Comparison of ENCODE assay signal across 15 cellular contexts in the genomic region with DNA sequence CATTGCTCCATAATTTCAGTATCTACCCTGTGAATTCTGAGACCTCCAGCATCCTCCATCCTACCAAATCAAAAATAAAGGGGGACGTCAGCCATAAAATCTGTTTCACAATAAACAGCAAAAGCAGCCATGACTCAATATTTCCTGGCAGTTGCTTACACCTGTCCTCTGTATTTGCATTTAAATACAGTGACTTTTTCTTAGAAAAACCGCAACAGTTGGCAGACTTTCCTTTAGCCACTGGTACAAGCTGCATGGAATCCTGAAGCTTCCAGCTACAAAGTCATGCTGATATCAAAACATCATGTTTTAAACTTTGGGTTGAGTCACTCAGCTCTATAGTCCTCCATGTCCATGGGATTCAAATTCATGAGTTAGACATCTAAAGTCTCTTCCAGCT.
DNase-seq lines count a peak whose midpoint lies in the region; ATAC-seq, FAIRE-seq and TF ChIP-seq lines count a peak whose summit lies in the region.
"Had no signal": no experiment of that assay in that cellular context is flagged by ENCODE, and none has a peak within 500 bp of the region (broad histone marks: within the 10 kb centered on the region; RNA-seq: fewer than 3 reads in every experiment).

No MANE protein-coding gene starts in this region.

- H3K4me3 Mint-ChIP-seq in activated naive CD4-positive, alpha-beta T cell treated with anti-CD3 and anti-CD28 coated beads for 36 hours: no peak overlapping the region
- no peak overlapping the region for H3K4me3 Mint-ChIP-seq in activated T-helper 1 cell treated with anti-CD3 and anti-CD28 coated beads, Interleukin-12 subunit alpha, Interleukin-12 subunit beta, Interleukin-2, Interleukin-4 antibody, amounts not matched to agents 30 ng/mL and 10 ng/mL and 1 ng/mL, durations not matched to agents 14 hours and 24 hours and 36 hours
- H3K4me3 Mint-ChIP-seq: IgD-negative memory B cell had no signal

- no peak for TF ChIP-seq RAD21 in K562 (CRISPR knock-in tag; conservative IDR thresholded peaks at IDR 0.05 in 1 of 2, IDR thresholded peaks at IDR 0.05 in 1 of 2)

- no peak overlapping the region for H3K27ac ChIP-seq in K562 (ENCODE audit: extremely low read depth, low read depth, low read length)
- H3K27ac ChIP-seq: left ventricle myocardium inferior, vagina had no signal

- no peaks in the 10 kb centered on the region; a peak in 1 of 5 replicates for H3K4me1 ChIP-seq in K562 (replicated peaks in 1 of 2; ENCODE audit: control insufficient read depth in 2 of 2, insufficient read depth in 2 of 2, low read length in 2 of 2)
- H3K4me1 ChIP-seq: left ventricle myocardium inferior had no signal

- H3K79me2 ChIP-seq in K562 (ENCODE audit: control insufficient read depth, insufficient read depth, low read length): no peaks in the 10 kb centered on the region

- in situ Hi-C loops in K562 (cut with MboI): no loop called here

- 3% methylated on average over 2 of the region's 2 CpGs for WGBS in K562 (ENCODE audit: insufficient coverage, low coverage, missing lambda C conversion rate)

- no peak overlapping the region for H3K4me3 ChIP-seq in K562
- H3K4me3 ChIP-seq: left ventricle myocardium inferior, vagina had no signal

- DNase-seq in activated naive CD4-positive, alpha-beta T cell treated with anti-CD3 and anti-CD28 coated beads for 36 hours: peak; percentile 8
- DNase-seq in activated naive CD4-positive, alpha-beta T cell treated with Interleukin-2 at 50 U/mL for 16 hours: no peak
- peak; percentile 97 for DNase-seq in NCI-H2107 treated with DMSO at 0.1 percent for 48 hours (lab: John Stamatoyannopoulos, UW; ENCODE audit: unreplicated experiment)
- DNase-seq in K562 (ENCODE audit: extremely low read depth in 1 of 4, low spot score in 3 of 4): peak in 1 of 4 experiments; percentile 24
- DNase-seq in non-pigmented ciliary epithelial cell (ENCODE audit: low read depth): peak; percentile 44
- no peak for DNase-seq in activated T-helper 1 cell treated with anti-CD3 and anti-CD28 coated beads, Interleukin-12 subunit alpha, Interleukin-12 subunit beta, Interleukin-2, Interleukin-4 antibody, amounts not matched to agents 30 ng/mL and 10 ng/mL and 1 ng/mL, durations not matched to agents 14 hours and 24 hours and 36 hours (ENCODE audit: low spot score)
- DNase-seq in ecto neural progenitor cell (ENCODE audit: low spot score): no peak
- DNase-seq: ACHN; DMS53; left ventricle myocardium inferior; SHP77; stimulated activated CD8-positive, alpha-beta memory T cell treated with anti-CD3 and anti-CD28 coated beads, Interleukin-4, amount 100 ng/mL, for 48 hours had no signal

- H3K9me3 ChIP-seq in K562 (replicated peaks; ENCODE audit: control insufficient read depth, insufficient read depth, low read depth, low read length): no peaks in the 10 kb centered on the region
- H3K9me3 ChIP-seq: left ventricle myocardium inferior, vagina had no signal

- H3K36me3 ChIP-seq in K562 (ENCODE audit: control insufficient read depth, insufficient read depth, low read length): no peaks in the 10 kb centered on the region
- H3K36me3 ChIP-seq: left ventricle myocardium inferior, vagina had no signal

- no peaks in the 10 kb centered on the region for H3K9me1 ChIP-seq in K562 (ENCODE audit: control insufficient read depth, insufficient read depth, low read length)

- peak overlapping the region; percentile 51 for H3K27ac Mint-ChIP-seq in activated naive CD4-positive, alpha-beta T cell treated with anti-CD3 and anti-CD28 coated beads for 36 hours
- H3K27ac Mint-ChIP-seq in activated T-helper 1 cell treated with anti-CD3 and anti-CD28 coated beads, Interleukin-12 subunit alpha, Interleukin-12 subunit beta, Interleukin-2, Interleukin-4 antibody, amounts not matched to agents 30 ng/mL and 10 ng/mL and 1 ng/mL, durations not matched to agents 14 hours and 24 hours and 36 hours: no peak overlapping the region
- H3K27ac Mint-ChIP-seq: IgD-negative memory B cell had no signal

- BruUV-seq in K562 (replicated peaks; lab: Mats Ljungman, UMichigan): no TSS peak

- peaks cover 8% of the 10 kb centered on the region for H3K4me1 Mint-ChIP-seq in activated naive CD4-positive, alpha-beta T cell treated with anti-CD3 and anti-CD28 coated beads for 36 hours (ENCODE audit: low read depth)
- peaks cover 9% of the 10 kb centered on the region for H3K4me1 Mint-ChIP-seq in activated T-helper 1 cell treated with anti-CD3 and anti-CD28 coated beads, Interleukin-12 subunit alpha, Interleukin-12 subunit beta, Interleukin-2, Interleukin-4 antibody, amounts not matched to agents 30 ng/mL and 10 ng/mL and 1 ng/mL, durations not matched to agents 14 hours and 24 hours and 36 hours (ENCODE audit: low read depth)
- H3K4me1 Mint-ChIP-seq: IgD-negative memory B cell had no signal

- POLR2A ChIA-PET in K562 (lab: Yijun Ruan, JAX): interaction anchor here (1.6 kb wide), 1 partner anchor 9 kb away, joined by 4 read pairs; no protein-coding TSS in a partner anchor

- no peak for TF ChIP-seq EP300 in K562 (IDR thresholded peaks at IDR 0.05; ENCODE audit: low read length)

- no peaks in the 10 kb centered on the region for H4K20me1 ChIP-seq in K562 (replicated peaks; ENCODE audit: control insufficient read depth, insufficient read depth, low read length)

- H3K36me3 Mint-ChIP-seq in activated naive CD4-positive, alpha-beta T cell treated with anti-CD3 and anti-CD28 coated beads for 36 hours (ENCODE audit: low read depth): no peaks in the 10 kb centered on the region
- H3K36me3 Mint-ChIP-seq in activated T-helper 1 cell treated with anti-CD3 and anti-CD28 coated beads, Interleukin-12 subunit alpha, Interleukin-12 subunit beta, Interleukin-2, Interleukin-4 antibody, amounts not matched to agents 30 ng/mL and 10 ng/mL and 1 ng/mL, durations not matched to agents 14 hours and 24 hours and 36 hours (ENCODE audit: low read depth): no peaks in the 10 kb centered on the region
- H3K36me3 Mint-ChIP-seq: IgD-negative memory B cell had no signal

- no peak overlapping the region for H3K9ac ChIP-seq in K562 (ENCODE audit: insufficient read depth in 1 of 2, low read depth in 2 of 2, low read length in 2 of 2)

- CTCF ChIA-PET in activated naive CD4-positive, alpha-beta T cell treated with anti-CD3 and anti-CD28 coated beads for 36 hours (lab: Charles Lee): no interaction called here
- CTCF ChIA-PET in K562 (lab: Yijun Ruan, JAX; ENCODE audit: low intra/inter-chr PET ratio): no interaction called here

- H2AFZ ChIP-seq in K562 (ENCODE audit: low read depth, low read length): no peak overlapping the region

- TF ChIP-seq POLR2A in K562 (conservative IDR thresholded peaks at IDR 0.05): no peak

- H3K27me3 ChIP-seq in K562 (ENCODE audit: control insufficient read depth in 2 of 2, insufficient read depth in 2 of 2, low read length in 2 of 2): peaks cover 0 to 4% of the 10 kb centered on the region in 2 experiments; a peak in 2 of 5 replicates
- H3K27me3 ChIP-seq: vagina had no signal

- H3K27me3 Mint-ChIP-seq in activated naive CD4-positive, alpha-beta T cell treated with anti-CD3 and anti-CD28 coated beads for 36 hours (ENCODE audit: low read depth): peaks cover 6% of the 10 kb centered on the region
- peaks cover 4% of the 10 kb centered on the region for H3K27me3 Mint-ChIP-seq in activated T-helper 1 cell treated with anti-CD3 and anti-CD28 coated beads, Interleukin-12 subunit alpha, Interleukin-12 subunit beta, Interleukin-2, Interleukin-4 antibody, amounts not matched to agents 30 ng/mL and 10 ng/mL and 1 ng/mL, durations not matched to agents 14 hours and 24 hours and 36 hours (ENCODE audit: insufficient read depth)

- intact Hi-C loops in activated naive CD4-positive, alpha-beta T cell treated with anti-CD3 and anti-CD28 coated beads for 36 hours (cut with micrococcal nuclease): no loop called here
- intact Hi-C loops in K562 (cut with micrococcal nuclease): no loop called here
- intact Hi-C loops in activated T-helper 1 cell treated with anti-CD3 and anti-CD28 coated beads, Interleukin-12 subunit alpha, Interleukin-12 subunit beta, Interleukin-2, Interleukin-4 antibody, amounts not matched to agents 30 ng/mL and 10 ng/mL and 1 ng/mL, durations not matched to agents 14 hours and 24 hours and 36 hours (cut with micrococcal nuclease): no loop called here

- TF ChIP-seq CTCF in K562 (IDR thresholded peaks at IDR 0.05 in 2 of 3, conservative IDR thresholded peaks at IDR 0.05 in 1 of 3; ENCODE audit: insufficient read depth in 2 of 3, low read depth in 1 of 3, low read length in 3 of 3): no peak

- FAIRE-seq in K562 (lab: Jason Lieb, UNC): no peak

- ATAC-seq in K562 (no peak), HG02623 (IDR thresholded peaks at IDR 0.05; ENCODE audit: unreplicated experiment) (no peak)

- H3K4me2 ChIP-seq in K562 (ENCODE audit: insufficient read depth, low read length): no peak overlapping the region

- H3K9me3 Mint-ChIP-seq in activated naive CD4-positive, alpha-beta T cell treated with anti-CD3 and anti-CD28 coated beads for 36 hours: peaks cover 6% of the 10 kb centered on the region
- H3K9me3 Mint-ChIP-seq in activated T-helper 1 cell treated with anti-CD3 and anti-CD28 coated beads, Interleukin-12 subunit alpha, Interleukin-12 subunit beta, Interleukin-2, Interleukin-4 antibody, amounts not matched to agents 30 ng/mL and 10 ng/mL and 1 ng/mL, durations not matched to agents 14 hours and 24 hours and 36 hours: peaks cover 19% of the 10 kb centered on the region

TF ChIP-seq in K562, 482 proteins besides CTCF, POLR2A, EP300 and RAD21:
- TF ChIP-seq EZH2 (IDR thresholded peaks at IDR 0.05; ENCODE audit: borderline replicate concordance, low read depth, low read length) (no peak), FOSL1 (tag; conservative IDR thresholded peaks at IDR 0.05) (peak; percentile 85), CEBPG (CRISPR knock-in tag; IDR thresholded peaks at IDR 0.05) (no peak), CEBPG (tag; conservative IDR thresholded peaks at IDR 0.05 in 1 of 2, IDR thresholded peaks at IDR 0.05 in 1 of 2) (peak; percentile 37 to 53; a peak in 2 of 4 replicates), GABPB1 (CRISPR knock-in tag; IDR thresholded peaks at IDR 0.05) (no peak)

Comparison
In these comparisons a context has a peak if more than half of its experiments do, and no peak if none do; other contexts are left out.
1. DNase-seq: peak in activated naive CD4-positive, alpha-beta T cell treated with anti-CD3 and anti-CD28 coated beads for 36 hours (single experiment), NCI-H2107 treated with DMSO at 0.1 percent for 48 hours (single experiment) and non-pigmented ciliary epithelial cell (single experiment); none in activated naive CD4-positive, alpha-beta T cell treated with Interleukin-2 at 50 U/mL for 16 hours (single experiment), activated T-helper 1 cell treated with anti-CD3 and anti-CD28 coated beads, Interleukin-12 subunit alpha, Interleukin-12 subunit beta, Interleukin-2, Interleukin-4 antibody, amounts not matched to agents 30 ng/mL and 10 ng/mL and 1 ng/mL, durations not matched to agents 14 hours and 24 hours and 36 hours (single experiment) and ecto neural progenitor cell (single experiment).